21 cellular contexts compared by ENCODE assay signal in genomic region chr4:174292473-174292872, GRCh38.
"Had no signal": no experiment of that assay in that cellular context is flagged by ENCODE, and none has a peak within 500 bp of the region (broad histone marks: within the 10 kb centered on the region; RNA-seq: fewer than 3 reads in every experiment).

No MANE protein-coding gene starts in this region.

- H3K27me3 ChIP-seq: foreskin keratinocyte, neural progenitor cell, ovary, right atrium auricular region, spleen had no signal

- H3K27me3 Mint-ChIP-seq: dendritic cell treated with granulocyte-macrophage colony-stimulating factor and Interleukin-4, amounts not matched to agents 40 ng/mL and 50 ng/mL, for 4 days; memory B cell; natural killer cell treated with Interleukin-12 subunit alpha and Interleukin-12 subunit beta and Interleukin-15 and Interleukin-18, amount 100 ng/mL, for 72 hours; stimulated activated naive B cell treated with anti-CD40 and anti-IgM and Interleukin-4, amounts not matched to agents 10 μg/mL and 1 μg/mL and 100 μg/mL, for 72 hours; stimulated activated naive CD8-positive, alpha-beta T cell treated with anti-CD3 and anti-CD28 coated beads, Interleukin-15, amount 100 ng/mL, for 72 hours; type B pancreatic cell had no signal

- ATAC-seq: foreskin keratinocyte; left cardiac atrium; lower lobe of right lung; natural killer cell treated with Interleukin-12 subunit alpha and Interleukin-12 subunit beta and Interleukin-15 and Interleukin-18, amount 100 ng/mL, for 72 hours; stimulated activated naive B cell treated with anti-CD40 and anti-IgM and Interleukin-4, amounts not matched to agents 10 μg/mL and 1 μg/mL and 100 μg/mL, for 72 hours; stimulated activated naive CD8-positive, alpha-beta T cell treated with anti-CD3 and anti-CD28 coated beads, Interleukin-15, amount 100 ng/mL, for 72 hours had no signal

- FAIRE-seq: colon, kidney, urothelium cell line had no signal

- H3K4me3 Mint-ChIP-seq: dendritic cell treated with granulocyte-macrophage colony-stimulating factor and Interleukin-4, amounts not matched to agents 40 ng/mL and 50 ng/mL, for 4 days; memory B cell; mesothelial cell of epicardium; natural killer cell treated with Interleukin-12 subunit alpha and Interleukin-12 subunit beta and Interleukin-15 and Interleukin-18, amount 100 ng/mL, for 72 hours; neural progenitor cell; stimulated activated naive B cell treated with anti-CD40 and anti-IgM and Interleukin-4, amounts not matched to agents 10 μg/mL and 1 μg/mL and 100 μg/mL, for 72 hours; stimulated activated naive CD8-positive, alpha-beta T cell treated with anti-CD3 and anti-CD28 coated beads, Interleukin-15, amount 100 ng/mL, for 72 hours; type B pancreatic cell had no signal

- H3K36me3 ChIP-seq: lower lobe of right lung, ovary had no signal

- H3K4me2 ChIP-seq: neural progenitor cell had no signal

- H3K27ac Mint-ChIP-seq: dendritic cell treated with granulocyte-macrophage colony-stimulating factor and Interleukin-4, amounts not matched to agents 40 ng/mL and 50 ng/mL, for 4 days; memory B cell; mesothelial cell of epicardium; natural killer cell treated with Interleukin-12 subunit alpha and Interleukin-12 subunit beta and Interleukin-15 and Interleukin-18, amount 100 ng/mL, for 72 hours; neural progenitor cell; stimulated activated naive B cell treated with anti-CD40 and anti-IgM and Interleukin-4, amounts not matched to agents 10 μg/mL and 1 μg/mL and 100 μg/mL, for 72 hours; stimulated activated naive CD8-positive, alpha-beta T cell treated with anti-CD3 and anti-CD28 coated beads, Interleukin-15, amount 100 ng/mL, for 72 hours; type B pancreatic cell had no signal

- H3K4me1 Mint-ChIP-seq: mesothelial cell of epicardium, neural progenitor cell had no signal

- DNase-seq: foreskin keratinocyte; kidney; left cardiac atrium; left ventricle myocardium inferior; lower lobe of right lung; nucleus accumbens; ovary; spleen; stimulated activated CD4-positive, alpha-beta T cell treated with anti-CD3 and anti-CD28 coated beads, Interleukin-2, amount 100 ng/mL, for 24 hours; stimulated activated CD4-positive, alpha-beta T cell treated with anti-CD3 and anti-CD28 coated beads, Interleukin-4, amount 100 ng/mL, for 4 hours; stimulated activated naive B cell treated with anti-CD40 and anti-IgM and Interleukin-4, amounts not matched to agents 10 μg/mL and 1 μg/mL and 100 μg/mL, for 72 hours; stimulated activated naive CD8-positive, alpha-beta T cell treated with anti-CD3 and anti-CD28 coated beads, Interleukin-15, amount 100 ng/mL, for 72 hours had no signal

- H3K4me3 ChIP-seq: left ventricle myocardium inferior, lower lobe of right lung, neural progenitor cell, ovary, right atrium auricular region, spleen had no signal

- H2AFZ ChIP-seq: neural progenitor cell had no signal

- H3K4me1 ChIP-seq: left ventricle myocardium inferior, lower lobe of right lung, neural progenitor cell, right atrium auricular region, spleen had no signal

- H3K9ac ChIP-seq: neural progenitor cell had no signal

- H3K27ac ChIP-seq: foreskin keratinocyte, left ventricle myocardium inferior, lower lobe of right lung, neural progenitor cell, ovary, right atrium auricular region, spleen had no signal
